In the genomic region with DNA sequence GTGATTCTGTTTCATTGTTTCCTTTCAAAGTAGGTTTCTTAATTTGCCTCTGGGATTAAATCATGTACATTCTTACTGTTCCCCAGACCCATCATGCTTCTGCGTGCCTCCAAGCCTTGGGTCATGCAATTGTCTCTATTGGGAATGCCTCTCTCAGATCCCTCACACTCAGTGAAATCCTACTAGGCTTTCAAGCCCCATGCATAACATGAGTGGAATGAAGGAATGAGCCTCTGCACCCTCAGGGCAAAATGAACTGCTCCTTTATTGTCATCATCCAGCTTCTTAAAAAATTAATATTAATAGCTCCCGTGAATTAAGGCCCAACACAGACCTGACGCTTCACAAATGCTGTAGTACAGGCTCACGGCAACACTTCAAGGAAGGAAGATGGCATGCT, we compare ENCODE assay signal across 25 cellular contexts.
"Had no signal": no experiment of that assay in that cellular context is flagged by ENCODE, and none has a peak within 500 bp of the region (broad histone marks: within the 10 kb centered on the region; RNA-seq: fewer than 3 reads in every experiment).

No MANE protein-coding gene starts in this region.

- H3K27ac ChIP-seq: gastrocnemius medialis, heart left ventricle, left lung, ovary, right lobe of liver, stomach, thyroid gland had no signal

- H3K4me1 Mint-ChIP-seq: naive thymus-derived CD4-positive, alpha-beta T cell had no signal

- H3K36me3 Mint-ChIP-seq: naive thymus-derived CD4-positive, alpha-beta T cell had no signal

- H2AFZ ChIP-seq: hepatocyte had no signal

- H3K4me3 ChIP-seq: gastrocnemius medialis, heart left ventricle, hepatocyte, left lung, ovary, right lobe of liver, stomach, thyroid gland had no signal

- H3K27me3 ChIP-seq: gastrocnemius medialis, heart left ventricle, hepatocyte, left lung, ovary, right lobe of liver, stomach, thyroid gland had no signal

- H3K4me3 Mint-ChIP-seq: effector memory CD8-positive, alpha-beta T cell; naive thymus-derived CD4-positive, alpha-beta T cell; nephron had no signal

- H3K9me3 ChIP-seq: gastrocnemius medialis, heart left ventricle, left lung, ovary, right lobe of liver, stomach, thyroid gland had no signal

- DNase-seq: cerebellar nuclear complex; cortex of kidney; effector memory CD8-positive, alpha-beta T cell; gastrocnemius medialis; heart left ventricle; left cardiac atrium; left lung; mesenchymal stem cell; midbrain; naive thymus-derived CD4-positive, alpha-beta T cell; nucleus accumbens; ovary; posterior cingulate gyrus; right lobe of liver; small intestine; stimulated activated CD4-positive, alpha-beta T cell treated with anti-CD3 and anti-CD28 coated beads, Interleukin-12 subunit alpha, Interleukin-12 subunit beta, amount 100 ng/mL, for 4 hours; stimulated activated CD4-positive, alpha-beta T cell treated with anti-CD3 and anti-CD28 coated beads, Interleukin-1b, Interleukin-23, amount 100 ng/mL, for 48 hours; stimulated activated CD4-positive, alpha-beta T cell treated with anti-CD3 and anti-CD28 coated beads, Interleukin-4, amount 100 ng/mL, for 1 hour; stimulated activated CD8-positive, alpha-beta memory T cell treated with anti-CD3 and anti-CD28 coated beads, Interleukin-4, amount 100 ng/mL, for 48 hours; stimulated activated naive CD4-positive, alpha-beta T cell treated with Interleukin-2 at 50 U/mL for 16 hours; stomach; thyroid gland had no signal

- H3K27me3 Mint-ChIP-seq: type B pancreatic cell had no signal

- H3K4me1 ChIP-seq: left lung, right lobe of liver, thyroid gland had no signal

- H3K9me3 Mint-ChIP-seq: nephron, type B pancreatic cell had no signal

- H3K79me2 ChIP-seq: hepatocyte had no signal

- H3K27ac Mint-ChIP-seq: effector memory CD8-positive, alpha-beta T cell; naive thymus-derived CD4-positive, alpha-beta T cell had no signal

- H3K36me3 ChIP-seq: gastrocnemius medialis, heart left ventricle, left lung, ovary, right lobe of liver, stomach, thyroid gland had no signal
